Comparison of ENCODE assay signal across 24 cellular contexts in the genomic region with DNA sequence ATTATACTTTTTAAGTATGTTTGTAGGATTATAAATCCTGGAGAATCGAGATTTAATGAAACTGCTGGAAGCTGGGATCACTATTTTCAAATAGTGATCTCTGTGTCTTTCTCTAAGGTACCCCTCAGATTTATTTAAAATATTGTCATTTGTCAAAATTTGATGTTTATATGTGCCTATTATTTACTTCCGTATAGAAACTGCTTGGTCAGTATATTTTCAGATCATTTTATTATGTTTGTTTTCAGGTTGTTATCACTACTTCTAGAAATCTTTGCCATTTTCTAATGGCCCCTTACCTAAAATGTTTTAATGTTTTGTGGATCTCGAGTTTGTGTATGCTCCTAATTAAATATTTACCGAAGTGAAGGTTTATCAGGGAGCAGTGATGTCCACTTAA.
"Had no signal": no experiment of that assay in that cellular context is flagged by ENCODE, and none has a peak within 500 bp of the region (broad histone marks: within the 10 kb centered on the region; RNA-seq: fewer than 3 reads in every experiment).

No MANE protein-coding gene starts in this region.

- H3K4me3 Mint-ChIP-seq: dendritic cell treated with granulocyte-macrophage colony-stimulating factor and Interleukin-4, amounts not matched to agents 40 ng/mL and 50 ng/mL, for 4 days; effector memory CD8-positive, alpha-beta T cell; immature natural killer cell had no signal

- H3K4me1 ChIP-seq: colonic mucosa, lower lobe of right lung had no signal

- H3K27me3 ChIP-seq: colonic mucosa, esophagus squamous epithelium, gastrocnemius medialis, hepatocyte, left lung had no signal

- H3K4me2 ChIP-seq: hepatocyte had no signal

- H3K4me3 ChIP-seq: colonic mucosa, esophagus squamous epithelium, gastrocnemius medialis, hepatocyte, left lung, lower lobe of right lung had no signal

- FAIRE-seq: keratinocyte had no signal

- H2AFZ ChIP-seq: hepatocyte had no signal

- DNase-seq: colonic mucosa; cortex of kidney; effector CD8-positive, alpha-beta T cell; effector memory CD8-positive, alpha-beta T cell; erythroblast; esophagus squamous epithelium; foreskin fibroblast; foreskin melanocyte; gastrocnemius medialis; glutamatergic neuron; head of caudate nucleus; hypothalamus; immature natural killer cell; left cardiac atrium; left lung; left ventricle myocardium superior; lower lobe of right lung; mesendoderm; midbrain had no signal

- H3K36me3 ChIP-seq: colonic mucosa, esophagus squamous epithelium, gastrocnemius medialis, lower lobe of right lung had no signal

- H3K27ac Mint-ChIP-seq: dendritic cell treated with granulocyte-macrophage colony-stimulating factor and Interleukin-4, amounts not matched to agents 40 ng/mL and 50 ng/mL, for 4 days; effector memory CD8-positive, alpha-beta T cell; immature natural killer cell had no signal

- ATAC-seq: effector memory CD8-positive, alpha-beta T cell; esophagus mucosa; gastrocnemius medialis; left cardiac atrium; left lung; left ventricle myocardium superior; lower lobe of right lung had no signal

- H3K27ac ChIP-seq: colonic mucosa, epithelial cell of prostate, esophagus squamous epithelium, gastrocnemius medialis, hepatocyte, left lung, lower lobe of right lung had no signal

- H3K9me3 ChIP-seq: colonic mucosa, gastrocnemius medialis had no signal

- H3K27me3 Mint-ChIP-seq: dendritic cell treated with granulocyte-macrophage colony-stimulating factor and Interleukin-4, amounts not matched to agents 40 ng/mL and 50 ng/mL, for 4 days; effector memory CD8-positive, alpha-beta T cell had no signal
